18 cellular contexts compared by ENCODE assay signal in genomic region chr18:24266124-24266523, GRCh38.
"Had no signal": no experiment of that assay in that cellular context is flagged by ENCODE, and none has a peak within 500 bp of the region (broad histone marks: within the 10 kb centered on the region; RNA-seq: fewer than 3 reads in every experiment).

No MANE protein-coding gene starts in this region.

- H3K27ac ChIP-seq: adrenal gland, ovary, spleen had no signal

- H3K4me1 Mint-ChIP-seq: activated CD4-positive, alpha-beta T cell treated with anti-CD3 and anti-CD28 coated beads for 36 hours had no signal

- H3K27me3 ChIP-seq: adrenal gland, heart left ventricle, ovary had no signal

- H3K9me3 Mint-ChIP-seq: activated T-helper 1 cell treated with anti-CD3 and anti-CD28 coated beads, Interleukin-12 subunit alpha, Interleukin-12 subunit beta, Interleukin-2, Interleukin-4 antibody, amounts not matched to agents 30 ng/mL and 10 ng/mL and 1 ng/mL, durations not matched to agents 14 hours and 24 hours and 36 hours; endodermal cell had no signal

- ATAC-seq: activated CD4-positive, alpha-beta T cell treated with anti-CD3 and anti-CD28 coated beads for 36 hours; activated naive CD4-positive, alpha-beta T cell treated with anti-CD3 and anti-CD28 coated beads, Interleukin-2, amount 50 U/mL, for 72 hours; mucosa of descending colon; naive thymus-derived CD4-positive, alpha-beta T cell; stimulated activated naive B cell treated with anti-CD40 and anti-IgM and Interleukin-4, amounts not matched to agents 10 μg/mL and 1 μg/mL and 100 μg/mL, for 72 hours had no signal

- H3K27ac Mint-ChIP-seq: activated CD4-positive, alpha-beta memory T cell treated with anti-CD3 and anti-CD28 coated beads for 36 hours; activated CD4-positive, alpha-beta T cell treated with anti-CD3 and anti-CD28 coated beads for 36 hours; activated naive CD4-positive, alpha-beta T cell treated with anti-CD3 and anti-CD28 coated beads, Interleukin-2, amount 50 U/mL, for 72 hours; activated T-helper 1 cell treated with anti-CD3 and anti-CD28 coated beads, Interleukin-12 subunit alpha, Interleukin-12 subunit beta, Interleukin-2, Interleukin-4 antibody, amounts not matched to agents 30 ng/mL and 10 ng/mL and 1 ng/mL, durations not matched to agents 14 hours and 24 hours and 36 hours; endodermal cell; naive thymus-derived CD4-positive, alpha-beta T cell; stimulated activated naive B cell treated with anti-CD40 and anti-IgM and Interleukin-4, amounts not matched to agents 10 μg/mL and 1 μg/mL and 100 μg/mL, for 72 hours had no signal

- H3K36me3 ChIP-seq: adrenal gland, heart left ventricle, ovary, spleen had no signal

- H3K4me3 ChIP-seq: adrenal gland, heart left ventricle, mucosa of descending colon, ovary, spleen had no signal

- H3K36me3 Mint-ChIP-seq: activated CD4-positive, alpha-beta memory T cell treated with anti-CD3 and anti-CD28 coated beads for 36 hours had no signal

- H3K4me3 Mint-ChIP-seq: activated CD4-positive, alpha-beta memory T cell treated with anti-CD3 and anti-CD28 coated beads for 36 hours; activated CD4-positive, alpha-beta T cell treated with anti-CD3 and anti-CD28 coated beads for 36 hours; activated T-helper 1 cell treated with anti-CD3 and anti-CD28 coated beads, Interleukin-12 subunit alpha, Interleukin-12 subunit beta, Interleukin-2, Interleukin-4 antibody, amounts not matched to agents 30 ng/mL and 10 ng/mL and 1 ng/mL, durations not matched to agents 14 hours and 24 hours and 36 hours; endodermal cell; naive thymus-derived CD4-positive, alpha-beta T cell; stimulated activated naive B cell treated with anti-CD40 and anti-IgM and Interleukin-4, amounts not matched to agents 10 μg/mL and 1 μg/mL and 100 μg/mL, for 72 hours had no signal

- H3K9me3 ChIP-seq: adrenal gland, mucosa of descending colon, ovary had no signal

- DNase-seq: activated CD4-positive, alpha-beta memory T cell treated with anti-CD3 and anti-CD28 coated beads for 36 hours; activated CD4-positive, alpha-beta T cell treated with anti-CD3 and anti-CD28 coated beads for 36 hours; activated gamma-delta T cell treated with Interleukin-2 at 50 U/mL for 16 hours; activated T-cell treated with anti-CD3 and anti-CD28 coated beads for 4 hours; adrenal gland; endodermal cell; foreskin melanocyte; heart left ventricle; mesenchymal stem cell; mucosa of descending colon; naive thymus-derived CD4-positive, alpha-beta T cell; ovary; spleen; stimulated activated naive B cell treated with anti-CD40 and anti-IgM and Interleukin-4, amounts not matched to agents 10 μg/mL and 1 μg/mL and 100 μg/mL, for 72 hours; SW 1271; trophoblast cell had no signal
